In the genomic region with DNA sequence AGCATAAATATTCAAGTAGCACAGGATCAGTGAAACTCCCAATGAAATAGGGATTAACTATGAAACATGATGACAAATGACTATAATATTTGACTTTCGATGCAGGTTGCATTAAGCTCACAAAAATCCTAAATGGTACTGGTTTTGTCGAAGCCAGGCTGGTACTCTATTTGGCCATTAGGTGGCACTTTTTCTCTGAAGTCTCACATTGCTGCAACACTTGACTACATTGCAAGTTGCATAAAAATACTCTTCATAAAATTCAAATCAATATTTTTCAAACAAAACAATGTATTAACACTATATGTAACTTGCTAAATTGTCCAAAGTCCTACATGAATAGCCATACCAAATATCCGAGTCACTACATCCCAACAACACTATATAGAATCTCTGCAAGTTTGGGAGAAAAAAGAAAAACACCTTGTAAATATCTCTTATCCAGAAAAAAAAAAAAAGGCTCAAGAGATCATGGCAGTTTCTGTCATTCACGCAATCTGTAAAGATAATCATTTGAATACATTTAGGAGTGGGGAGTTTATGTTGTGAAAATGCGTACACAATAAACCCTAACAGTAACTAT, we compare ENCODE assay signal across 8 cellular contexts. TPM values are rescaled to one million over a fixed set of nuclear protein-coding genes. Genes with fewer than 3 reads are reported as not detected.
DNase-seq lines count a peak whose midpoint lies in the region; ATAC-seq, FAIRE-seq and TF ChIP-seq lines count a peak whose summit lies in the region.

No MANE protein-coding gene starts in this region.

- no peak for ATAC-seq in HG03469 (IDR thresholded peaks at IDR 0.05; ENCODE audit: unreplicated experiment)

- no peak overlapping the region for H3K4me3 Mint-ChIP-seq in nephron progenitor cell

- H3K4me1 Mint-ChIP-seq in nephron progenitor cell = peaks cover 5% of the 10 kb centered on the region

- H3K27ac Mint-ChIP-seq in nephron progenitor cell = no peak overlapping the region

- DNase-seq in AG09319 (ENCODE audit: extremely low read depth, low read depth) (peak; percentile 36), GM12891 (ENCODE audit: insufficient read length, low spot score) (no peak), SKM-1 (lab: John Stamatoyannopoulos, UW; ENCODE audit: unreplicated experiment) (peak; percentile 60), fibroblast of mammary gland (ENCODE audit: low read depth) (peak; percentile 70), nephron progenitor cell (peak; percentile 11), HTR-8/SVneo (ENCODE audit: insufficient read length, low spot score) (no peak)

- no peaks in the 10 kb centered on the region for H3K9me3 Mint-ChIP-seq in nephron progenitor cell

- TF ChIP-seq POLR2A in GM12891 (IDR thresholded peaks at IDR 0.05; ENCODE audit: low read depth, low read length) = no peak

- H3K27me3 Mint-ChIP-seq in nephron progenitor cell (ENCODE audit: low read depth, poor library complexity) = no peaks in the 10 kb centered on the region

- TF ChIP-seq CTCF in AG09319 (IDR thresholded peaks at IDR 0.05; ENCODE audit: low read depth, low read length) (peak; percentile 88), LNCAP (IDR thresholded peaks at IDR 0.05) (peak; percentile 87), fibroblast of mammary gland (conservative IDR thresholded peaks at IDR 0.05; ENCODE audit: control insufficient read depth, insufficient read depth, low read depth, low read length) (peak; percentile 91), nephron progenitor cell (IDR thresholded peaks at IDR 0.05) (peak; percentile 71)

- peak; percentile 87 for FAIRE-seq in GM12891 (lab: Jason Lieb, UNC)
- FAIRE-seq in HTR-8/SVneo (lab: Jason Lieb, UNC) = no peak

- no peak overlapping the region for H3K4me3 ChIP-seq in fibroblast of mammary gland (ENCODE audit: control insufficient read depth, low read depth, low read length)

- H3K36me3 Mint-ChIP-seq in nephron progenitor cell (ENCODE audit: low read depth) = peaks cover 50% of the 10 kb centered on the region

TF ChIP-seq in GM12891, 5 proteins besides CTCF, POLR2A, EP300 and RAD21:
- no peak for TF ChIP-seq PAX5 (IDR thresholded peaks at IDR 0.05; ENCODE audit: insufficient read depth, low read length, severe bottlenecking)
- TF ChIP-seq POLR2AphosphoS5 (IDR thresholded peaks at IDR 0.05; ENCODE audit: low read depth, low read length) = no peak
- TF ChIP-seq SPI1 (IDR thresholded peaks at IDR 0.05; ENCODE audit: low read depth, low read length) = no peak
- TF ChIP-seq TAF1 (IDR thresholded peaks at IDR 0.05; ENCODE audit: low read depth, low read length) = no peak
- no peak for TF ChIP-seq POU2F2 (IDR thresholded peaks at IDR 0.05; ENCODE audit: low read depth, low read length)

RNA-seq across cellular contexts. Expression of gene RTTN, which starts 9.5 kb away (rescaled TPM):
- polyA plus RNA-seq in GM12891 (2012; ENCODE audit: low read depth, missing spikeins) = 11.2 TPM

Comparison
In these comparisons a context has a peak if more than half of its experiments do, and no peak if none do; other contexts are left out.
1. DNase-seq: peak in AG09319 (single experiment), SKM-1 (single experiment), fibroblast of mammary gland (single experiment) and nephron progenitor cell (single experiment); none in GM12891 (single experiment) and HTR-8/SVneo (single experiment).
2. Peak in every context shown above with its lines, with median percentiles within 50 percentile points of each other: CTCF ChIP-seq.